In genomic region chr7:143882020-143882610, GRCh38 we compare ENCODE assay signal across 9 cellular contexts. TPM values are rescaled to one million over a fixed set of nuclear protein-coding genes. Genes with fewer than 3 reads are reported as not detected.
A peak's percentile ranks its signal among the peaks of the same experiment; 100 is the strongest.
DNase-seq lines count a peak whose midpoint lies in the region; ATAC-seq, FAIRE-seq and TF ChIP-seq lines count a peak whose summit lies in the region.
"Had no signal": no experiment of that assay in that cellular context is flagged by ENCODE, and none has a peak within 500 bp of the region (broad histone marks: within the 10 kb centered on the region; RNA-seq: fewer than 3 reads in every experiment).

No MANE protein-coding gene starts in this region.

- peak overlapping the region; percentile 98 for H3K4me3 Mint-ChIP-seq in type B pancreatic cell

- peaks cover 24% of the 10 kb centered on the region for H3K4me1 Mint-ChIP-seq in type B pancreatic cell (ENCODE audit: unreplicated experiment)

- no peak for FAIRE-seq in GM19239 (lab: Jason Lieb, UNC)

- H3K36me3 Mint-ChIP-seq in type B pancreatic cell: peaks cover 11% of the 10 kb centered on the region

- CTCF ChIA-PET in HEK293T (lab: Yijun Ruan, JAX): no interaction called here

- no peak for ATAC-seq in HG03565 (IDR thresholded peaks at IDR 0.05; ENCODE audit: unreplicated experiment)

- POLR2A ChIA-PET in HEK293T (lab: Yijun Ruan, JAX): interaction anchor here (9.0 kb wide), 1 partner anchor 18 kb away, joined by 60 read pairs; the partner anchor contains the start of gene TCAF1

- peak overlapping the region; percentile 92 for H3K27ac Mint-ChIP-seq in type B pancreatic cell

- H3K9me3 ChIP-seq in NT2/D1 (ENCODE audit: insufficient read depth, low read length) (no peaks in the 10 kb centered on the region), mucosa of stomach (ENCODE audit: control insufficient read depth, low read length) (no peaks in the 10 kb centered on the region)

- DNase-seq in DMS79 treated with DMSO at 0.1 percent for 48 hours (lab: John Stamatoyannopoulos, UW) (peak; percentile 73), NT2/D1 (ENCODE audit: low read depth, low spot score) (no peak), fibroblast of peridontal ligament (ENCODE audit: extremely low read depth) (peak; percentile 60), type B pancreatic cell (ENCODE audit: extremely low spot score, unreplicated experiment) (no peak), HEK293T (ENCODE audit: extremely low spot score) (no peak), GM19239 (ENCODE audit: insufficient read length, low spot score) (no peak)

- H3K4me3 ChIP-seq in NT2/D1 (ENCODE audit: insufficient read length, low read depth) (peak overlapping the region; percentile 53), mucosa of stomach (ENCODE audit: low read length) (no peak overlapping the region)

- no peak for TF ChIP-seq CTCF in type B pancreatic cell (conservative IDR thresholded peaks at IDR 0.05)

- H3K36me3 ChIP-seq in NT2/D1 (ENCODE audit: insufficient read depth, insufficient read length, low read length) (peaks cover 2% of the 10 kb centered on the region), mucosa of stomach (ENCODE audit: control insufficient read depth, insufficient read depth, low read length) (no peaks in the 10 kb centered on the region)

- H3K27me3 Mint-ChIP-seq in type B pancreatic cell: no peaks in the 10 kb centered on the region

- no peaks in the 10 kb centered on the region for H3K4me1 ChIP-seq in NT2/D1 (ENCODE audit: insufficient read depth, insufficient read length)
- H3K4me1 ChIP-seq in mucosa of stomach (ENCODE audit: control insufficient read depth, insufficient read depth, low read length): no peaks in the 10 kb centered on the region

- H3K9me3 Mint-ChIP-seq in type B pancreatic cell: no peaks in the 10 kb centered on the region

- H3K9ac ChIP-seq in NT2/D1 (ENCODE audit: insufficient read length, low read depth) (peak overlapping the region; percentile 64), mucosa of stomach (ENCODE audit: low read length) (peak overlapping the region; percentile 35)

- H3K27me3 ChIP-seq in NT2/D1 (ENCODE audit: insufficient read depth, insufficient read length) (peaks cover 8% of the 10 kb centered on the region), mucosa of stomach (ENCODE audit: control insufficient read depth, insufficient read depth, low read length) (no peaks in the 10 kb centered on the region)

TF ChIP-seq in HEK293T, 16 proteins besides CTCF, POLR2A, EP300 and RAD21:
- TF ChIP-seq ZNF384 (IDR thresholded peaks at IDR 0.05): no peak
- TF ChIP-seq L3MBTL2 (conservative IDR thresholded peaks at IDR 0.05): no peak
- no peak for TF ChIP-seq FOXM1 (IDR thresholded peaks at IDR 0.05; ENCODE audit: borderline replicate concordance)
- no peak for TF ChIP-seq CTBP1 (IDR thresholded peaks at IDR 0.05; ENCODE audit: borderline replicate concordance)
- no peak for TF ChIP-seq NFRKB (IDR thresholded peaks at IDR 0.05)
- no peak for TF ChIP-seq FOXA1 (IDR thresholded peaks at IDR 0.05)
- no peak for TF ChIP-seq HDGF (IDR thresholded peaks at IDR 0.05; ENCODE audit: borderline replicate concordance)

RNA-seq across cellular contexts. Expression of gene TCAF1, which starts 19.9 kb away (rescaled TPM):
- total RNA-seq in type B pancreatic cell (ENCODE audit: low replicate concordance): 50.0 and 71.2 TPM in 2 replicates

RNA-seq across cellular contexts. Expression of gene OR2F2, which starts 52.9 kb away (rescaled TPM):
- not detected in 2 replicates for total RNA-seq in type B pancreatic cell (ENCODE audit: low replicate concordance)
- total RNA-seq: dermis microvascular lymphatic vessel endothelial cell had no signal

Comparison
In these comparisons a context has a peak if more than half of its experiments do, and no peak if none do; other contexts are left out.
1. DNase-seq: peak in DMS79 treated with DMSO at 0.1 percent for 48 hours (single experiment) and fibroblast of peridontal ligament (single experiment); none in NT2/D1 (single experiment), type B pancreatic cell (single experiment), HEK293T (single experiment) and GM19239 (single experiment).